8 cellular contexts compared by ENCODE assay signal in genomic region chr18:32158108-32158624, GRCh38. TPM values are rescaled to one million over a fixed set of nuclear protein-coding genes. Genes with fewer than 3 reads are reported as not detected.
DNase-seq lines count a peak whose midpoint lies in the region; FAIRE-seq and TF ChIP-seq lines count a peak whose summit lies in the region.

No MANE protein-coding gene starts in this region.

- no peaks in the 10 kb centered on the region for H3K9me3 ChIP-seq in neuronal stem cell (replicated peaks in 1 of 2; ENCODE audit: control insufficient read depth in 2 of 2, insufficient read depth in 1 of 2, low read depth in 1 of 2, low read length in 2 of 2)

- no peaks in the 10 kb centered on the region for H3K36me3 Mint-ChIP-seq in activated T-helper 1 cell treated with anti-CD3 and anti-CD28 coated beads, Interleukin-12 subunit alpha, Interleukin-12 subunit beta, Interleukin-2, Interleukin-4 antibody, amounts not matched to agents 30 ng/mL and 10 ng/mL and 1 ng/mL, durations not matched to agents 14 hours and 24 hours and 36 hours (ENCODE audit: low read depth)

- no peak overlapping the region for H2AK5ac ChIP-seq in neuronal stem cell (ENCODE audit: low read depth, low read length)

- H3K79me1 ChIP-seq in neuronal stem cell (ENCODE audit: low read depth, low read length), result no peaks in the 10 kb centered on the region

- peak overlapping the region; percentile 62 for H3K4me3 Mint-ChIP-seq in activated T-helper 1 cell treated with anti-CD3 and anti-CD28 coated beads, Interleukin-12 subunit alpha, Interleukin-12 subunit beta, Interleukin-2, Interleukin-4 antibody, amounts not matched to agents 30 ng/mL and 10 ng/mL and 1 ng/mL, durations not matched to agents 14 hours and 24 hours and 36 hours

- no peak overlapping the region for H3K4me3 ChIP-seq in neuronal stem cell (ENCODE audit: low read length in 2 of 2)

- no peak overlapping the region for H2BK15ac ChIP-seq in neuronal stem cell (ENCODE audit: low read length)

- no peak overlapping the region for H3K27ac Mint-ChIP-seq in activated T-helper 1 cell treated with anti-CD3 and anti-CD28 coated beads, Interleukin-12 subunit alpha, Interleukin-12 subunit beta, Interleukin-2, Interleukin-4 antibody, amounts not matched to agents 30 ng/mL and 10 ng/mL and 1 ng/mL, durations not matched to agents 14 hours and 24 hours and 36 hours

- H3K36me3 ChIP-seq in neuronal stem cell (replicated peaks in 1 of 2; ENCODE audit: control insufficient read depth in 2 of 2, insufficient read depth in 2 of 2, low read length in 2 of 2), result no peaks in the 10 kb centered on the region

- H3K4me1 Mint-ChIP-seq in activated T-helper 1 cell treated with anti-CD3 and anti-CD28 coated beads, Interleukin-12 subunit alpha, Interleukin-12 subunit beta, Interleukin-2, Interleukin-4 antibody, amounts not matched to agents 30 ng/mL and 10 ng/mL and 1 ng/mL, durations not matched to agents 14 hours and 24 hours and 36 hours (ENCODE audit: low read depth), result peaks cover 8% of the 10 kb centered on the region

- peak; percentile 57 for FAIRE-seq in H54 (lab: Jason Lieb, UNC)

- no peak overlapping the region for H3K18ac ChIP-seq in neuronal stem cell (ENCODE audit: low read length)

- no peak for TF ChIP-seq POLR2A in H54 (IDR thresholded peaks at IDR 0.05; ENCODE audit: low read depth, low read length)

- H2BK5ac ChIP-seq in neuronal stem cell (ENCODE audit: low read length), result no peak overlapping the region

- H3K27me3 Mint-ChIP-seq in activated T-helper 1 cell treated with anti-CD3 and anti-CD28 coated beads, Interleukin-12 subunit alpha, Interleukin-12 subunit beta, Interleukin-2, Interleukin-4 antibody, amounts not matched to agents 30 ng/mL and 10 ng/mL and 1 ng/mL, durations not matched to agents 14 hours and 24 hours and 36 hours (ENCODE audit: insufficient read depth), result peaks cover 4% of the 10 kb centered on the region

- no peak overlapping the region for H3K27ac ChIP-seq in neuronal stem cell (replicated peaks; ENCODE audit: low read length)

- H3K27me3 ChIP-seq in neuronal stem cell (ENCODE audit: control insufficient read depth in 3 of 3, insufficient read depth in 3 of 3, low read depth in 1 of 3, low read length in 3 of 3), result peaks cover 0 to 7% (median 0%) of the 10 kb centered on the region in 3 experiments

- H4K8ac ChIP-seq in neuronal stem cell (ENCODE audit: low read depth, low read length), result no peak overlapping the region

- peaks cover 0 to 2% of the 10 kb centered on the region in 2 donors for H3K4me1 ChIP-seq in neuronal stem cell (ENCODE audit: control insufficient read depth in 2 of 2, insufficient read depth in 1 of 2, low read depth in 1 of 2, low read length in 2 of 2)

- no peak overlapping the region for H3K9ac ChIP-seq in neuronal stem cell (ENCODE audit: low read depth, low read length, poor library complexity)

- DNase-seq in ELR (ENCODE audit: low read depth) (peak; percentile 83), H54 (ENCODE audit: insufficient read length, low spot score) (peak; percentile 40), LHCN-M2 (ENCODE audit: low read depth) (peak; percentile 84), RKO (ENCODE audit: low spot score) (peak; percentile 89), fibroblast of peridontal ligament (ENCODE audit: extremely low read depth) (peak; percentile 93), neuronal stem cell (ENCODE audit: low spot score) (peak; percentile 86), stromal cell of bone marrow (ENCODE audit: low read depth) (peak; percentile 81)
- peak; percentile 52 for DNase-seq in activated T-helper 1 cell treated with anti-CD3 and anti-CD28 coated beads, Interleukin-12 subunit alpha, Interleukin-12 subunit beta, Interleukin-2, Interleukin-4 antibody, amounts not matched to agents 30 ng/mL and 10 ng/mL and 1 ng/mL, durations not matched to agents 14 hours and 24 hours and 36 hours (ENCODE audit: low spot score)

- intact Hi-C loops in activated T-helper 1 cell treated with anti-CD3 and anti-CD28 coated beads, Interleukin-12 subunit alpha, Interleukin-12 subunit beta, Interleukin-2, Interleukin-4 antibody, amounts not matched to agents 30 ng/mL and 10 ng/mL and 1 ng/mL, durations not matched to agents 14 hours and 24 hours and 36 hours (cut with micrococcal nuclease), result loop anchor here (1.0 to 10.0 kb wide), 2 partner anchors 117 to 394 kb away; no protein-coding TSS in a partner anchor

- no peak overlapping the region for H3K4ac ChIP-seq in neuronal stem cell (ENCODE audit: low read length)

- no peak overlapping the region for H3K14ac ChIP-seq in neuronal stem cell (ENCODE audit: low read length)

- no peak overlapping the region for H3K4me2 ChIP-seq in neuronal stem cell (ENCODE audit: insufficient read depth, low read length, poor library complexity, severe bottlenecking)

- H2BK12ac ChIP-seq in neuronal stem cell (ENCODE audit: low read length), result no peak overlapping the region

- H4K91ac ChIP-seq in neuronal stem cell (ENCODE audit: low read depth, low read length, poor library complexity), result no peak overlapping the region

- peak overlapping the region; percentile 33 for H2AFZ ChIP-seq in neuronal stem cell (ENCODE audit: low read length)

- WGBS in neuronal stem cell (ENCODE audit: extremely low coverage in 2 of 2, insufficient read length in 2 of 2, insufficient replicate concordance in 1 of 2), 2 donors, result no CpG with 5 or more reads among the region's 22 CpGs

- H3K23ac ChIP-seq in neuronal stem cell (ENCODE audit: low read depth, low read length, poor library complexity), result no peak overlapping the region

- H2BK120ac ChIP-seq in neuronal stem cell (ENCODE audit: low read depth, low read length), result no peak overlapping the region

- H3K9me3 Mint-ChIP-seq in activated T-helper 1 cell treated with anti-CD3 and anti-CD28 coated beads, Interleukin-12 subunit alpha, Interleukin-12 subunit beta, Interleukin-2, Interleukin-4 antibody, amounts not matched to agents 30 ng/mL and 10 ng/mL and 1 ng/mL, durations not matched to agents 14 hours and 24 hours and 36 hours, result peaks cover 3% of the 10 kb centered on the region

RNA-seq across cellular contexts. Expression of gene MEP1B, which starts 31.7 kb away (rescaled TPM):
- total RNA-seq in LHCN-M2 (2014; rRNA removed), result not detected in 2 replicates
- not detected for polyA plus RNA-seq in LHCN-M2 (2012)
- 0.20 TPM in 1 of 2 replicates, not detected in the other for total RNA-seq in activated T-helper 1 cell treated with anti-CD3 and anti-CD28 coated beads, Interleukin-12 subunit alpha, Interleukin-12 subunit beta, Interleukin-2, Interleukin-4 antibody, amounts not matched to agents 30 ng/mL and 10 ng/mL and 1 ng/mL, durations not matched to agents 14 hours and 24 hours and 36 hours
- not detected for polyA plus RNA-seq in neuronal stem cell (2013, experiment 1 of 2)
- 0.01 TPM for polyA plus RNA-seq in neuronal stem cell (2013, experiment 2 of 2)

Comparison
In these comparisons a context has a peak if more than half of its experiments do, and no peak if none do; other contexts are left out.
1. DNase-seq: peak in every context shown above with its lines; median percentile 93 in fibroblast of peridontal ligament; 89 in RKO; 86 in neuronal stem cell; 84 in LHCN-M2; 83 in ELR; 81 in stromal cell of bone marrow; 52 in activated T-helper 1 cell treated with anti-CD3 and anti-CD28 coated beads, Interleukin-12 subunit alpha, Interleukin-12 subunit beta, Interleukin-2, Interleukin-4 antibody, amounts not matched to agents 30 ng/mL and 10 ng/mL and 1 ng/mL, durations not matched to agents 14 hours and 24 hours and 36 hours; 40 in H54.